ENCODE assay signal across 22 cellular contexts in the genomic region with DNA sequence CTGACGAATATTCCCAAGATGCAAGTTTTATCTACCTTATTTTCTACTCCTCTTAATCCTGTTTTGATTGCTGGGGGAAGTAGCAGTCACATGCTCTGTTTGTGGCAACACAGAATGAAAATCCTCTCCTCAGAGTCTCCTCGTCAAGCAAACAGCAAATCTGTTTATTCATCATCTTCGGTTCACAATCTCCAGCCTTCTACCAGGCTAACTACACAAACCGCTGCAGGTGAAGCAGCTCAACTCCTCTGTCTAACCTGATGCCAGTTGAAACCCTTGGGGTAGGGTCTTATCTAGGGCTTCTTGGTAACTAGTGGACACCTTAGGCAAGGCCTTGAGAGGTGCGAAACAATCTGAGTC.
A peak's percentile ranks its signal among the peaks of the same experiment; 100 is the strongest.
DNase-seq lines count a peak whose midpoint lies in the region; ATAC-seq and TF ChIP-seq lines count a peak whose summit lies in the region.
"Had no signal": no experiment of that assay in that cellular context is flagged by ENCODE, and none has a peak within 500 bp of the region (broad histone marks: within the 10 kb centered on the region; RNA-seq: fewer than 3 reads in every experiment).

No MANE protein-coding gene starts in this region.

- BruUV-seq in Panc1 (replicated peaks; lab: Mats Ljungman, UMichigan) = no TSS peak

- no peak for DNase-seq in Panc1 (ENCODE audit: low read depth, low spot score)
- no peak for DNase-seq in endodermal cell
- DNase-seq in psoas muscle = no peak
- no peak for DNase-seq in effector CD4-positive, alpha-beta T cell
- no peak for DNase-seq in activated CD8-positive, alpha-beta memory T cell treated with anti-CD3 and anti-CD28 coated beads, Interleukin-2, amount 50 U/mL, for 48 hours
- DNase-seq: activated CD4-positive, CD25-positive, alpha-beta regulatory T cell; activated naive CD4-positive, alpha-beta T cell treated with anti-CD3 and anti-CD28 coated beads, Interleukin-2, amount 10 ng/mL, durations not matched to agents 7 days and 5 days; amygdala; Calu3; KBM-7; left lung; midbrain; NCI-H2029 treated with DMSO at 0.1 percent for 48 hours; nephron progenitor cell; pancreas; substantia nigra; T-cell had no signal

- H3K4me3 Mint-ChIP-seq in endodermal cell = no peak overlapping the region
- H3K4me3 Mint-ChIP-seq: activated naive CD4-positive, alpha-beta T cell treated with anti-CD3 and anti-CD28 coated beads, Interleukin-2, amount 10 ng/mL, durations not matched to agents 7 days and 5 days; activated T-helper 1 cell treated with anti-CD3 and anti-CD28 coated beads, Interleukin-12 subunit alpha, Interleukin-12 subunit beta, Interleukin-2, Interleukin-4 antibody, amounts not matched to agents 30 ng/mL and 10 ng/mL and 1 ng/mL, durations not matched to agents 14 hours and 24 hours and 36 hours; nephron progenitor cell; stimulated activated memory B cell treated with anti-CD40 and anti-IgM and Interleukin-4, amounts not matched to agents 10 μg/mL and 1 μg/mL and 100 μg/mL, for 72 hours; T-cell had no signal

- H3K4me1 ChIP-seq in HEK293 (ENCODE audit: control insufficient read depth, insufficient read depth, low read length) (peaks cover 19% of the 10 kb centered on the region), Panc1 (ENCODE audit: control insufficient read depth, insufficient read depth, low read length) (peaks cover 20% of the 10 kb centered on the region), endodermal cell (ENCODE audit: control insufficient read depth, insufficient read depth, low read length) (peaks cover 15% of the 10 kb centered on the region), psoas muscle (peaks cover 19% of the 10 kb centered on the region)
- H3K4me1 ChIP-seq: pancreas had no signal

- H3K4me1 Mint-ChIP-seq in endodermal cell = peaks cover 37% of the 10 kb centered on the region
- H3K4me1 Mint-ChIP-seq: activated naive CD4-positive, alpha-beta T cell treated with anti-CD3 and anti-CD28 coated beads, Interleukin-2, amount 10 ng/mL, durations not matched to agents 7 days and 5 days; stimulated activated memory B cell treated with anti-CD40 and anti-IgM and Interleukin-4, amounts not matched to agents 10 μg/mL and 1 μg/mL and 100 μg/mL, for 72 hours; T-cell had no signal

- H3K4me3 ChIP-seq in HEK293 (ENCODE audit: low read depth, low read length) (no peak overlapping the region), Panc1 (ENCODE audit: low read depth in 2 of 2, low read length in 2 of 2) (no peak overlapping the region), endodermal cell (ENCODE audit: low read length) (peak overlapping the region; percentile 59), psoas muscle (no peak overlapping the region)
- H3K4me3 ChIP-seq: left lung, MG63, pancreas had no signal

- POLR2A ChIA-PET in HEK293 (lab: Yijun Ruan, JAX) (interaction anchor here (0.6 to 1.4 kb wide), 3 partner anchors 12 to 56 kb away, joined by 3 to 4 read pairs (median 3); no protein-coding TSS in a partner anchor), Panc1 (lab: Charles Lee) (no interaction called here)

- TF ChIP-seq CTCF in HEK293 (tag by site-specific recombination; IDR thresholded peaks at IDR 0.05) = no peak
- 0 out of 2 replicates have a peak, but pooled peaks have one; percentile 6 for TF ChIP-seq CTCF in Panc1 (IDR thresholded peaks at IDR 0.05)
- TF ChIP-seq CTCF in endodermal cell (conservative IDR thresholded peaks at IDR 0.05) = no peak
- no peak for TF ChIP-seq CTCF in psoas muscle (IDR thresholded peaks at IDR 0.05)

- H3K9me3 Mint-ChIP-seq in endodermal cell = no peaks in the 10 kb centered on the region
- H3K9me3 Mint-ChIP-seq: activated naive CD4-positive, alpha-beta T cell treated with anti-CD3 and anti-CD28 coated beads, Interleukin-2, amount 10 ng/mL, durations not matched to agents 7 days and 5 days; activated T-helper 1 cell treated with anti-CD3 and anti-CD28 coated beads, Interleukin-12 subunit alpha, Interleukin-12 subunit beta, Interleukin-2, Interleukin-4 antibody, amounts not matched to agents 30 ng/mL and 10 ng/mL and 1 ng/mL, durations not matched to agents 14 hours and 24 hours and 36 hours; nephron progenitor cell; stimulated activated memory B cell treated with anti-CD40 and anti-IgM and Interleukin-4, amounts not matched to agents 10 μg/mL and 1 μg/mL and 100 μg/mL, for 72 hours; T-cell had no signal

- no peaks in the 10 kb centered on the region for H3K27me3 ChIP-seq in Panc1 (ENCODE audit: control insufficient read depth, insufficient read depth, low read length)
- no peaks in the 10 kb centered on the region for H3K27me3 ChIP-seq in endodermal cell (ENCODE audit: control insufficient read depth, insufficient read depth, low read length, poor library complexity, severe bottlenecking)
- H3K27me3 ChIP-seq in psoas muscle (ENCODE audit: insufficient read depth in 3 of 3, low read length in 2 of 3) = no peaks in the 10 kb centered on the region
- H3K27me3 ChIP-seq: left lung, MG63, pancreas had no signal

- H3K36me3 Mint-ChIP-seq in endodermal cell (ENCODE audit: low read depth) = no peaks in the 10 kb centered on the region
- H3K36me3 Mint-ChIP-seq: activated naive CD4-positive, alpha-beta T cell treated with anti-CD3 and anti-CD28 coated beads, Interleukin-2, amount 10 ng/mL, durations not matched to agents 7 days and 5 days; stimulated activated memory B cell treated with anti-CD40 and anti-IgM and Interleukin-4, amounts not matched to agents 10 μg/mL and 1 μg/mL and 100 μg/mL, for 72 hours; T-cell had no signal

- H3K27me3 Mint-ChIP-seq in endodermal cell (ENCODE audit: insufficient read depth) = no peaks in the 10 kb centered on the region
- H3K27me3 Mint-ChIP-seq: stimulated activated memory B cell treated with anti-CD40 and anti-IgM and Interleukin-4, amounts not matched to agents 10 μg/mL and 1 μg/mL and 100 μg/mL, for 72 hours; T-cell had no signal

- intact Hi-C loops in Panc1 (cut with micrococcal nuclease; ENCODE audit: unreplicated experiment) (no loop called here), psoas muscle (cut with DNase I) (no loop called here)

- WGBS in endodermal cell (ENCODE audit: insufficient coverage in 1 of 2, insufficient read length in 1 of 2), 2 experiments = 74 to 87% methylated on average over 5 of the region's 5 CpGs
- 82 to 86% (median 85%) methylated on average over 5 of the region's 5 CpGs for WGBS in psoas muscle, 3 donors

- H3K27ac Mint-ChIP-seq in endodermal cell = peak overlapping the region; percentile 65
- H3K27ac Mint-ChIP-seq: activated naive CD4-positive, alpha-beta T cell treated with anti-CD3 and anti-CD28 coated beads, Interleukin-2, amount 10 ng/mL, durations not matched to agents 7 days and 5 days; activated T-helper 1 cell treated with anti-CD3 and anti-CD28 coated beads, Interleukin-12 subunit alpha, Interleukin-12 subunit beta, Interleukin-2, Interleukin-4 antibody, amounts not matched to agents 30 ng/mL and 10 ng/mL and 1 ng/mL, durations not matched to agents 14 hours and 24 hours and 36 hours; nephron progenitor cell; stimulated activated memory B cell treated with anti-CD40 and anti-IgM and Interleukin-4, amounts not matched to agents 10 μg/mL and 1 μg/mL and 100 μg/mL, for 72 hours; T-cell had no signal

- no peak overlapping the region for H3K9ac ChIP-seq in endodermal cell (ENCODE audit: extremely low read depth, low read length, poor library complexity, severe bottlenecking)

- H3K9me3 ChIP-seq in HEK293 (ENCODE audit: control insufficient read depth, insufficient read depth, low read depth, low read length) (no peaks in the 10 kb centered on the region), Panc1 (ENCODE audit: control insufficient read depth, insufficient read depth, low read depth, low read length) (no peaks in the 10 kb centered on the region), endodermal cell (ENCODE audit: control insufficient read depth, low read length) (no peaks in the 10 kb centered on the region), psoas muscle (no peaks in the 10 kb centered on the region)
- H3K9me3 ChIP-seq: left lung, MG63, pancreas had no signal

- H3K36me3 ChIP-seq in HEK293 (ENCODE audit: control insufficient read depth in 2 of 2, insufficient read depth in 1 of 2, low read length in 2 of 2) = no peaks in the 10 kb centered on the region
- no peaks in the 10 kb centered on the region for H3K36me3 ChIP-seq in Panc1 (ENCODE audit: control insufficient read depth, insufficient read depth, low read length)
- peaks cover 15% of the 10 kb centered on the region for H3K36me3 ChIP-seq in endodermal cell (ENCODE audit: control insufficient read depth, insufficient read depth, low read length)
- no peaks in the 10 kb centered on the region for H3K36me3 ChIP-seq in psoas muscle (ENCODE audit: insufficient read depth in 1 of 2, low read depth in 1 of 2)
- H3K36me3 ChIP-seq: left lung, pancreas had no signal

- H3K27ac ChIP-seq in HEK293 (ENCODE audit: extremely low read depth, low read depth, low read length) = peak overlapping the region; percentile 38; the same call in 1 of the 2 replicates
- H3K27ac ChIP-seq in Panc1 (ENCODE audit: low read length) = peak overlapping the region; percentile 68
- peak overlapping the region; percentile 69 for H3K27ac ChIP-seq in endodermal cell (ENCODE audit: low read depth, low read length)
- H3K27ac ChIP-seq in psoas muscle = peak overlapping the region; percentile 48
- H3K27ac ChIP-seq: left lung, pancreas had no signal

- in situ Hi-C loops in Panc1 (cut with HindIII; ENCODE audit: low pct_unique_long_range_greater_than_20kb, low sequenced_read_pairs) = no loop called here

- CTCF ChIA-PET in HEK293 (lab: Yijun Ruan, JAX) (interaction anchor here (0.5 to 1.2 kb wide), 4 partner anchors 8 to 784 kb away, joined by 3 to 4 read pairs (median 3); no protein-coding TSS in a partner anchor), Panc1 (lab: Charles Lee) (no interaction called here)

- ATAC-seq in Panc1 = no peak
- peak in 3 of 4 donors; percentile 15 to 47 (median 26) for ATAC-seq in psoas muscle
- no peak for ATAC-seq in GM21619 (IDR thresholded peaks at IDR 0.05; ENCODE audit: unreplicated experiment)
- ATAC-seq: left lung; stimulated activated memory B cell treated with anti-CD40 and anti-IgM and Interleukin-4, amounts not matched to agents 10 μg/mL and 1 μg/mL and 100 μg/mL, for 72 hours; T-cell had no signal

TF ChIP-seq in HEK293, 187 proteins besides CTCF, POLR2A, EP300 and RAD21:
- no peak for TF ChIP-seq ZNF146 (tag by site-specific recombination; IDR thresholded peaks at IDR 0.05)

Comparison
In these comparisons a context has a peak if more than half of its experiments do, and no peak if none do; other contexts are left out.
1. ATAC-seq: peak in psoas muscle (3 of 4); none in Panc1 (single experiment) and GM21619 (single experiment).
2. Peak in every context shown above with its lines, with median percentiles within 50 percentile points of each other: H3K27ac ChIP-seq.